In genomic region chr1:154856049-154856448, GRCh38 we compare ENCODE assay signal across 14 cellular contexts. TPM values are rescaled to one million over a fixed set of nuclear protein-coding genes. Genes with fewer than 3 reads are reported as not detected.
DNase-seq lines count a peak whose midpoint lies in the region; ATAC-seq and TF ChIP-seq lines count a peak whose summit lies in the region.
"Had no signal": no experiment of that assay in that cellular context is flagged by ENCODE, and none has a peak within 500 bp of the region (broad histone marks: within the 10 kb centered on the region; RNA-seq: fewer than 3 reads in every experiment).

No MANE protein-coding gene starts in this region.

- no peaks in the 10 kb centered on the region for H3K36me3 ChIP-seq in SK-N-SH (replicated peaks in 1 of 2; ENCODE audit: control insufficient read depth in 1 of 2, insufficient read depth in 2 of 2, low read length in 1 of 2)
- no peaks in the 10 kb centered on the region for H3K36me3 ChIP-seq in neural cell (ENCODE audit: insufficient read depth, low read length)
- no peaks in the 10 kb centered on the region for H3K36me3 ChIP-seq in body of pancreas (replicated peaks in 1 of 2; ENCODE audit: insufficient read depth in 1 of 2, low read depth in 2 of 2)
- H3K36me3 ChIP-seq: suprapubic skin had no signal

- H3F3A ChIP-seq in SK-N-SH (replicated peaks; ENCODE audit: insufficient read depth) (no peaks in the 10 kb centered on the region), neural cell (ENCODE audit: insufficient read depth, low read length, poor library complexity, severe bottlenecking) (no peaks in the 10 kb centered on the region)

- no peak overlapping the region for H3K9ac ChIP-seq in SK-N-SH
- no peak overlapping the region for H3K9ac ChIP-seq in neural cell (ENCODE audit: low read length)

- H3K27me3 ChIP-seq in SK-N-SH (ENCODE audit: insufficient read depth) (no peaks in the 10 kb centered on the region), neural cell (ENCODE audit: insufficient read depth, low read depth, low read length) (no peaks in the 10 kb centered on the region), body of pancreas (no peaks in the 10 kb centered on the region)

- WGBS in SK-N-SH (ENCODE audit: low lambda C conversion rate), result 60% methylated on average over 10 of the region's 10 CpGs
- 70 to 71% methylated on average over 10 of the region's 10 CpGs for WGBS in body of pancreas, 2 donors

- H3K79me2 ChIP-seq in SK-N-SH (ENCODE audit: insufficient read depth) (no peaks in the 10 kb centered on the region), neural cell (replicated peaks; ENCODE audit: insufficient read depth, low read length) (no peaks in the 10 kb centered on the region)

- POLR2A ChIA-PET in SK-N-SH (lab: Yijun Ruan, JAX), result interaction anchor here (1.2 to 1.5 kb wide), 2 partner anchors 8 to 13 kb away, joined by 3 read pairs; no protein-coding TSS in a partner anchor

- ATAC-seq in body of pancreas, result no peak
- ATAC-seq: left lobe of liver had no signal

- H3K4me2 ChIP-seq in SK-N-SH (no peak overlapping the region), neural cell (ENCODE audit: low read length) (no peak overlapping the region)

- TF ChIP-seq CTCF in SK-N-SH (IDR thresholded peaks at IDR 0.05), result no peak
- peak; percentile 13 for TF ChIP-seq CTCF in neural cell (IDR thresholded peaks at IDR 0.05; ENCODE audit: poor library complexity, severe bottlenecking)
- no peak for TF ChIP-seq CTCF in body of pancreas (IDR thresholded peaks at IDR 0.05)

- peaks cover 0 to 23% of the 10 kb centered on the region in 2 experiments; a peak in 1 of 4 replicates for H3K4me1 ChIP-seq in SK-N-SH (ENCODE audit: control insufficient read depth in 1 of 2, insufficient read depth in 2 of 2, low read depth in 1 of 2, low read length in 1 of 2)
- no peaks in the 10 kb centered on the region for H3K4me1 ChIP-seq in body of pancreas
- H3K4me1 ChIP-seq: suprapubic skin had no signal

- no peak overlapping the region for H2AFZ ChIP-seq in SK-N-SH (ENCODE audit: low read depth)
- no peak overlapping the region for H2AFZ ChIP-seq in neural cell (ENCODE audit: low read depth, low read length)

- peak in 1 of 2 experiments; percentile 21; a peak in 1 of 4 replicates for TF ChIP-seq EP300 in SK-N-SH (IDR thresholded peaks at IDR 0.05; ENCODE audit: borderline replicate concordance in 1 of 2, low read depth in 1 of 2, low read length in 1 of 2)
- no peak for TF ChIP-seq EP300 in neural cell (conservative IDR thresholded peaks at IDR 0.05; ENCODE audit: poor library complexity, severe bottlenecking)

- CTCF ChIA-PET in SK-N-SH (lab: Yijun Ruan, JAX), result interaction anchor here (0.7 to 6.2 kb wide), 13 partner anchors 11 to 187 kb away, joined by 3 to 58 read pairs (median 4); partner anchors contain the start of gene KCNN3

- TF ChIP-seq POLR2A in body of pancreas (IDR thresholded peaks at IDR 0.05), result no peak

- H3K9me3 ChIP-seq in SK-N-SH (no peaks in the 10 kb centered on the region), neural cell (ENCODE audit: low read length) (no peaks in the 10 kb centered on the region), body of pancreas (no peaks in the 10 kb centered on the region)
- H3K9me3 ChIP-seq: suprapubic skin had no signal

- TF ChIP-seq RAD21 in SK-N-SH (IDR thresholded peaks at IDR 0.05; ENCODE audit: low read length) (peak; percentile 37; the same call in 1 of the 2 replicates), neural cell (conservative IDR thresholded peaks at IDR 0.05) (no peak)

- H4K20me1 ChIP-seq in SK-N-SH (ENCODE audit: insufficient read depth) (no peaks in the 10 kb centered on the region), neural cell (ENCODE audit: insufficient read depth) (no peaks in the 10 kb centered on the region)

- intact Hi-C loops in body of pancreas (cut with DNase I), result no loop called here

- H3K4me3 ChIP-seq in SK-N-SH (ENCODE audit: low read depth in 2 of 2, low read length in 1 of 2), result no peak overlapping the region
- H3K4me3 ChIP-seq in neural cell (ENCODE audit: low read length), result no peak overlapping the region
- H3K4me3 ChIP-seq in body of pancreas, result no peak overlapping the region
- H3K4me3 ChIP-seq: suprapubic skin had no signal

- H3K9me2 ChIP-seq in SK-N-SH (no peaks in the 10 kb centered on the region), neural cell (ENCODE audit: insufficient read depth, low read length) (no peaks in the 10 kb centered on the region)

- H3K27ac ChIP-seq in SK-N-SH (ENCODE audit: low read depth in 2 of 2, low read length in 1 of 2), result no peak overlapping the region; a peak in 1 of 4 replicates
- H3K27ac ChIP-seq in neural cell (ENCODE audit: low read length), result no peak overlapping the region
- no peak overlapping the region for H3K27ac ChIP-seq in body of pancreas
- H3K27ac ChIP-seq: suprapubic skin had no signal

- DNase-seq in NCI-H1105 treated with DMSO at 0.1 percent for 48 hours (lab: John Stamatoyannopoulos, UW), result peak; percentile 5
- no peak for DNase-seq in NCI-H1105 (lab: John Stamatoyannopoulos, UW)
- peak; percentile 46 for DNase-seq in NCI-H2107 (lab: John Stamatoyannopoulos, UW)
- peak; percentile 56 for DNase-seq in SK-N-SH
- DNase-seq in hypothalamus (lab: John Stamatoyannopoulos, UW), result no peak
- no peak for DNase-seq in SHP77 (lab: John Stamatoyannopoulos, UW)
- DNase-seq in body of pancreas, result no peak
- DNase-seq: GF-D8, NCI-H510A treated with DMSO at 0.1 percent for 48 hours had no signal

TF ChIP-seq in SK-N-SH, 30 proteins besides CTCF, POLR2A, EP300 and RAD21:
- TF ChIP-seq SMC3 (IDR thresholded peaks at IDR 0.05; ENCODE audit: low read depth, low read length) (no peak), NRF1 (IDR thresholded peaks at IDR 0.05; ENCODE audit: low read depth, low read length) (no peak), RCOR1 (IDR thresholded peaks at IDR 0.05; ENCODE audit: low read length) (peak; percentile 52; the same call in 1 of the 2 replicates)

TF ChIP-seq in neural cell, 6 proteins besides CTCF, POLR2A, EP300 and RAD21:
- TF ChIP-seq REST (IDR thresholded peaks at IDR 0.05; ENCODE audit: borderline replicate concordance), result no peak
- no peak for TF ChIP-seq MXI1 (conservative IDR thresholded peaks at IDR 0.05; ENCODE audit: poor library complexity, severe bottlenecking)
- no peak for TF ChIP-seq TAF1 (IDR thresholded peaks at IDR 0.05; ENCODE audit: low read depth)
- TF ChIP-seq EZH2 (IDR thresholded peaks at IDR 0.05; ENCODE audit: borderline replicate concordance, insufficient read depth, low read length, poor library complexity, severe bottlenecking), result no peak
- no peak for TF ChIP-seq SMC3 (conservative IDR thresholded peaks at IDR 0.05; ENCODE audit: poor library complexity)
- no peak for TF ChIP-seq POLR2AphosphoS5 (IDR thresholded peaks at IDR 0.05)

RNA-seq across cellular contexts. Expression of gene KCNN3, which starts 14.0 kb away (rescaled TPM):
- polyA plus RNA-seq in SK-N-SH (2012; rRNA removed) (0.10 and 0.16 TPM in 2 replicates), neural cell (2.2 and 2.4 TPM in 2 replicates)
- 0.09 and 0.13 TPM in 2 replicates for polyA plus RNA-seq in SK-N-SH (2012; cell fraction: cytosol; rRNA removed)
- 0.25 and 0.49 TPM in 2 replicates for polyA plus RNA-seq in SK-N-SH (2012; cell fraction: nucleus; rRNA removed)
- polyA minus RNA-seq in neural cell, result 7.1 and 10.3 TPM in 2 replicates
- 1 to 10 TPM in 1 of 2 donors, under 1 TPM in 1; 0.33 to 1.6 TPM for total RNA-seq in body of pancreas
- total RNA-seq: HT-29 had no signal
- polyA plus RNA-seq: CD14-positive monocyte had no signal

Comparison
In these comparisons a context has a peak if more than half of its experiments do, and no peak if none do; other contexts are left out.
1. DNase-seq: peak in NCI-H1105 treated with DMSO at 0.1 percent for 48 hours (single experiment), NCI-H2107 (single experiment) and SK-N-SH (single experiment); none in NCI-H1105 (single experiment), hypothalamus (0 of 51), SHP77 (0 of 2) and body of pancreas (0 of 4).